In genomic region chr17:7836596-7837374, GRCh38 we compare ENCODE assay signal across 1 cellular context.
TF ChIP-seq lines count a peak whose summit lies in the region.

No MANE protein-coding gene starts in this region.

TF ChIP-seq in GM23338, 12 proteins besides CTCF, POLR2A, EP300 and RAD21 (continued from another document):
- TF ChIP-seq ZNF462 (CRISPR knock-in tag; IDR thresholded peaks at IDR 0.05): no peak
